ENCODE assay signal across 9 cellular contexts in genomic region chr20:31699801-31700728, GRCh38. TPM values are rescaled to one million over a fixed set of nuclear protein-coding genes. Genes with fewer than 3 reads are reported as not detected.
DNase-seq lines count a peak whose midpoint lies in the region; ATAC-seq and TF ChIP-seq lines count a peak whose summit lies in the region.
"Had no signal": no experiment of that assay in that cellular context is flagged by ENCODE, and none has a peak within 500 bp of the region (broad histone marks: within the 10 kb centered on the region; RNA-seq: fewer than 3 reads in every experiment).

No MANE protein-coding gene starts in this region.

- H3K4me1 Mint-ChIP-seq in GM23338, result peaks cover 25% of the 10 kb centered on the region

- H3K4me3 ChIP-seq in GM23338 (no peak overlapping the region), WERI-Rb-1 (ENCODE audit: low read depth, low read length) (no peak overlapping the region), fibroblast of lung (replicated peaks in 1 of 4; ENCODE audit: control extremely low read depth in 1 of 4, insufficient read depth in 1 of 4, low read depth in 3 of 4, low read length in 4 of 4) (no peak overlapping the region), skin epidermis (no peak overlapping the region)

- H3K27me3 ChIP-seq in GM23338 (ENCODE audit: insufficient read depth), result no peaks in the 10 kb centered on the region
- no peaks in the 10 kb centered on the region for H3K27me3 ChIP-seq in WERI-Rb-1 (ENCODE audit: insufficient read depth, low read depth, severe bottlenecking)
- H3K27me3 ChIP-seq in fibroblast of lung (ENCODE audit: control insufficient read depth, insufficient read depth, low read length), result no peaks in the 10 kb centered on the region

- H3F3A ChIP-seq in GM23338 (replicated peaks; ENCODE audit: low read depth), result peaks cover 8% of the 10 kb centered on the region; the same call in 1 of the 2 replicates

- DNase-seq in GM23338 (ENCODE audit: low spot score), result no peak
- DNase-seq in WERI-Rb-1, result no peak
- no peak for DNase-seq in fibroblast of lung (ENCODE audit: low read depth in 2 of 2)
- DNase-seq in NCI-H1105 (lab: John Stamatoyannopoulos, UW), result no peak
- DNase-seq in cortex of kidney (lab: John Stamatoyannopoulos, UW), result no peak
- no peak for DNase-seq in GM19238 (ENCODE audit: insufficient read length, low spot score)
- DNase-seq in AML-193 (lab: John Stamatoyannopoulos, UW), result no peak
- DNase-seq: NCI-H2227 treated with DMSO at 0.1 percent for 48 hours had no signal

- peaks cover 17% of the 10 kb centered on the region for H3K36me3 Mint-ChIP-seq in GM23338 (ENCODE audit: low read depth)

- no peak overlapping the region for H3K27ac Mint-ChIP-seq in GM23338

- no peak for ATAC-seq in GM23338

- H3K4me1 ChIP-seq in GM23338 (ENCODE audit: insufficient read depth) (peaks cover 24% of the 10 kb centered on the region), fibroblast of lung (ENCODE audit: control insufficient read depth, extremely low read depth, insufficient read depth, low read length) (peaks cover 39% of the 10 kb centered on the region)

- no peaks in the 10 kb centered on the region; the same call in 2 of the 3 replicates for H3K9me3 Mint-ChIP-seq in GM23338

- no peak overlapping the region for H3K9ac ChIP-seq in fibroblast of lung (ENCODE audit: insufficient read depth, low read length)

- H3K27ac ChIP-seq in GM23338 (ENCODE audit: low read depth) (peak overlapping the region; percentile 34; the same call in 1 of the 2 replicates), WERI-Rb-1 (peak overlapping the region; percentile 74), fibroblast of lung (ENCODE audit: insufficient read depth, low read length) (peak overlapping the region; percentile 95), skin epidermis (peak overlapping the region in 20 of 21 experiments; percentile 44 to 92 (median 77))

- H3K9me3 ChIP-seq in WERI-Rb-1 (ENCODE audit: severe bottlenecking) (no peaks in the 10 kb centered on the region), fibroblast of lung (ENCODE audit: control insufficient read depth, insufficient read depth, low read depth, low read length) (no peaks in the 10 kb centered on the region)

- H3K27me3 Mint-ChIP-seq in GM23338 (ENCODE audit: insufficient read depth, low read depth, poor library complexity), result peaks cover 6% of the 10 kb centered on the region

- H3K4me3 Mint-ChIP-seq in GM23338, result no peak overlapping the region

- no peak for TF ChIP-seq CTCF in GM23338 (conservative IDR thresholded peaks at IDR 0.05; ENCODE audit: low read depth in 2 of 2)
- no peak for TF ChIP-seq CTCF in WERI-Rb-1 (IDR thresholded peaks at IDR 0.05; ENCODE audit: low read depth, low read length)
- TF ChIP-seq CTCF in fibroblast of lung (conservative IDR thresholded peaks at IDR 0.05 in 1 of 2, IDR thresholded peaks at IDR 0.05 in 1 of 2; ENCODE audit: low read depth in 1 of 2, low read length in 2 of 2), result no peak

- no peak overlapping the region for H3K4me2 ChIP-seq in GM23338
- peak overlapping the region; percentile 37 for H3K4me2 ChIP-seq in fibroblast of lung (ENCODE audit: extremely low read depth, insufficient read depth, low read length)

- H3K9me2 ChIP-seq in GM23338 (ENCODE audit: insufficient read depth), result 0 out of 2 replicates have a peak, but pooled peaks cover 2% of the 10 kb centered on the region

- no peaks in the 10 kb centered on the region for H3K36me3 ChIP-seq in GM23338 (ENCODE audit: insufficient read depth)
- H3K36me3 ChIP-seq in WERI-Rb-1, result peaks cover 96% of the 10 kb centered on the region
- H3K36me3 ChIP-seq in fibroblast of lung (ENCODE audit: control insufficient read depth, insufficient read depth, low read length), result no peaks in the 10 kb centered on the region

- H2AFZ ChIP-seq in GM23338 (no peak overlapping the region), fibroblast of lung (ENCODE audit: low read length) (no peak overlapping the region)

- peaks cover 11% of the 10 kb centered on the region for H4K20me1 ChIP-seq in GM23338 (replicated peaks; ENCODE audit: insufficient read depth)
- no peaks in the 10 kb centered on the region for H4K20me1 ChIP-seq in fibroblast of lung (ENCODE audit: control insufficient read depth, extremely low read depth, insufficient read depth, low read length)

- peaks cover 100% of the 10 kb centered on the region for H3K79me2 ChIP-seq in GM23338 (replicated peaks; ENCODE audit: insufficient read depth)
- H3K79me2 ChIP-seq in fibroblast of lung (ENCODE audit: control insufficient read depth, insufficient read depth, low read length), result peaks cover 80% of the 10 kb centered on the region

TF ChIP-seq in GM23338, 12 proteins besides CTCF, POLR2A, EP300 and RAD21 (continues in another document):
- no peak for TF ChIP-seq EZH2 (IDR thresholded peaks at IDR 0.05; ENCODE audit: low read depth, unreplicated experiment)
- TF ChIP-seq, protein P1, sequence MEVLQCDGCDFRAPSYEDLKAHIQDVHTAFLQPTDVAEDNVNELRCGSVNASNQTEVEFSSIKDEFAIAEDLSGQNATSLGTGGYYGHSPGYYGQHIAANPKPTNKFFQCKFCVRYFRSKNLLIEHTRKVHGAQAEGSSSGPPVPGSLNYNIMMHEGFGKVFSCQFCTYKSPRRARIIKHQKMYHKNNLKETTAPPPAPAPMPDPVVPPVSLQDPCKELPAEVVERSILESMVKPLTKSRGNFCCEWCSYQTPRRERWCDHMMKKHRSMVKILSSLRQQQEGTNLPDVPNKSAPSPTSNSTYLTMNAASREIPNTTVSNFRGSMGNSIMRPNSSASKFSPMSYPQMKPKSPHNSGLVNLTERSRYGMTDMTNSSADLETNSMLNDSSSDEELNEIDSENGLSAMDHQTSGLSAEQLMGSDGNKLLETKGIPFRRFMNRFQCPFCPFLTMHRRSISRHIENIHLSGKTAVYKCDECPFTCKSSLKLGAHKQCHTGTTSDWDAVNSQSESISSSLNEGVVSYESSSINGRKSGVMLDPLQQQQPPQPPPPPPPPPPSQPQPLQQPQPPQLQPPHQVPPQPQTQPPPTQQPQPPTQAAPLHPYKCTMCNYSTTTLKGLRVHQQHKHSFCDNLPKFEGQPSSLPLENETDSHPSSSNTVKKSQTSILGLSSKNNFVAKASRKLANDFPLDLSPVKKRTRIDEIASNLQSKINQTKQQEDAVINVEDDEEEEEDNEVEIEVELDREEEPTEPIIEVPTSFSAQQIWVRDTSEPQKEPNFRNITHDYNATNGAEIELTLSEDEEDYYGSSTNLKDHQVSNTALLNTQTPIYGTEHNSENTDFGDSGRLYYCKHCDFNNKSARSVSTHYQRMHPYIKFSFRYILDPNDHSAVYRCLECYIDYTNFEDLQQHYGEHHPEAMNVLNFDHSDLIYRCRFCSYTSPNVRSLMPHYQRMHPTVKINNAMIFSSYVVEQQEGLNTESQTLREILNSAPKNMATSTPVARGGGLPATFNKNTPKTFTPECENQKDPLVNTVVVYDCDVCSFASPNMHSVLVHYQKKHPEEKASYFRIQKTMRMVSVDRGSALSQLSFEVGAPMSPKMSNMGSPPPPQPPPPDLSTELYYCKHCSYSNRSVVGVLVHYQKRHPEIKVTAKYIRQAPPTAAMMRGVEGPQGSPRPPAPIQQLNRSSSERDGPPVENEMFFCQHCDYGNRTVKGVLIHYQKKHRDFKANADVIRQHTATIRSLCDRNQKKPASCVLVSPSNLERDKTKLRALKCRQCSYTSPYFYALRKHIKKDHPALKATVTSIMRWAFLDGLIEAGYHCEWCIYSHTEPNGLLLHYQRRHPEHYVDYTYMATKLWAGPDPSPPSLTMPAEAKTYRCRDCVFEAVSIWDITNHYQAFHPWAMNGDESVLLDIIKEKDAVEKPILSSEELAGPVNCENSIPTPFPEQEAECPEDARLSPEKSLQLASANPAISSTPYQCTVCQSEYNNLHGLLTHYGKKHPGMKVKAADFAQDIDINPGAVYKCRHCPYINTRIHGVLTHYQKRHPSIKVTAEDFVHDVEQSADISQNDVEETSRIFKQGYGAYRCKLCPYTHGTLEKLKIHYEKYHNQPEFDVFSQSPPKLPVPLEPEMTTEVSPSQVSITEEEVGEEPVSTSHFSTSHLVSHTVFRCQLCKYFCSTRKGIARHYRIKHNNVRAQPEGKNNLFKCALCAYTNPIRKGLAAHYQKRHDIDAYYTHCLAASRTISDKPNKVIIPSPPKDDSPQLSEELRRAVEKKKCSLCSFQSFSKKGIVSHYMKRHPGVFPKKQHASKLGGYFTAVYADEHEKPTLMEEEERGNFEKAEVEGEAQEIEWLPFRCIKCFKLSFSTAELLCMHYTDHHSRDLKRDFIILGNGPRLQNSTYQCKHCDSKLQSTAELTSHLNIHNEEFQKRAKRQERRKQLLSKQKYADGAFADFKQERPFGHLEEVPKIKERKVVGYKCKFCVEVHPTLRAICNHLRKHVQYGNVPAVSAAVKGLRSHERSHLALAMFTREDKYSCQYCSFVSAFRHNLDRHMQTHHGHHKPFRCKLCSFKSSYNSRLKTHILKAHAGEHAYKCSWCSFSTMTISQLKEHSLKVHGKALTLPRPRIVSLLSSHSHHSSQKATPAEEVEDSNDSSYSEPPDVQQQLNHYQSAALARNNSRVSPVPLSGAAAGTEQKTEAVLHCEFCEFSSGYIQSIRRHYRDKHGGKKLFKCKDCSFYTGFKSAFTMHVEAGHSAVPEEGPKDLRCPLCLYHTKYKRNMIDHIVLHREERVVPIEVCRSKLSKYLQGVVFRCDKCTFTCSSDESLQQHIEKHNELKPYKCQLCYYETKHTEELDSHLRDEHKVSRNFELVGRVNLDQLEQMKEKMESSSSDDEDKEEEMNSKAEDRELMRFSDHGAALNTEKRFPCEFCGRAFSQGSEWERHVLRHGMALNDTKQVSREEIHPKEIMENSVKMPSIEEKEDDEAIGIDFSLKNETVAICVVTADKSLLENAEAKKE (CRISPR knock-in tag; IDR thresholded peaks at IDR 0.05), result no peak
- TF ChIP-seq STAT1 (IDR thresholded peaks at IDR 0.05; ENCODE audit: unreplicated experiment), result no peak
- TF ChIP-seq ZNF331 (CRISPR knock-in tag; IDR thresholded peaks at IDR 0.05; ENCODE audit: low read depth), result no peak

RNA-seq across cellular contexts. Expression of gene BCL2L1, which starts 22.6 kb away (rescaled TPM):
- 108 and 110 TPM in 2 replicates for total RNA-seq in GM23338 (2014; rRNA removed; shearing (Covaris generic))
- 39.9 and 42.4 TPM in 2 replicates for polyA plus RNA-seq in GM23338 (2016; fragmentation: Nextera tagmentation; extraction: Ambion mirVana)
- total RNA-seq in fibroblast of lung, result 50.8 and 77.1 TPM in 2 replicates
- polyA plus RNA-seq in fibroblast of lung, result 61.8 and 107 TPM in 2 replicates
- polyA plus RNA-seq in fibroblast of lung (2012), result 63.9 and 103 TPM in 2 replicates
- 62.6 and 98.4 TPM in 2 replicates for polyA minus RNA-seq in fibroblast of lung (ENCODE audit: low replicate concordance)

RNA-seq across cellular contexts. Expression of gene TPX2, which starts 39.0 kb away (rescaled TPM):
- 148 and 159 TPM in 2 replicates for total RNA-seq in GM23338 (2014; rRNA removed; shearing (Covaris generic))
- 94.1 and 101 TPM in 2 replicates for polyA plus RNA-seq in GM23338 (2016; fragmentation: Nextera tagmentation; extraction: Ambion mirVana)
- 5.4 and 21.0 TPM in 2 replicates for total RNA-seq in fibroblast of lung
- 19.9 and 72.2 TPM in 2 replicates for polyA plus RNA-seq in fibroblast of lung
- 21.0 and 71.3 TPM in 2 replicates for polyA plus RNA-seq in fibroblast of lung (2012)
- 6.1 and 22.6 TPM in 2 replicates for polyA minus RNA-seq in fibroblast of lung (ENCODE audit: low replicate concordance)

Comparison
In these comparisons a context has a peak if more than half of its experiments do, and no peak if none do; other contexts are left out.
1. H3K27ac ChIP-seq: peak in every context shown above with its lines; median percentile 95 in fibroblast of lung; 77 in skin epidermis; 74 in WERI-Rb-1; 34 in GM23338.